19 cellular contexts compared by ENCODE assay signal in genomic region chr10:33326897-33327296, GRCh38. TPM values are rescaled to one million over a fixed set of nuclear protein-coding genes. Genes with fewer than 3 reads are reported as not detected.
DNase-seq lines count a peak whose midpoint lies in the region; ATAC-seq, FAIRE-seq and TF ChIP-seq lines count a peak whose summit lies in the region.
"Had no signal": no experiment of that assay in that cellular context is flagged by ENCODE, and none has a peak within 500 bp of the region (broad histone marks: within the 10 kb centered on the region; RNA-seq: fewer than 3 reads in every experiment).

No MANE protein-coding gene starts in this region.

- in situ Hi-C loops in HepG2 (cut with HindIII; ENCODE audit: extremely low pct_ligation_motif_present, low pct_unique_long_range_greater_than_20kb), result loop anchor here (25.0 kb wide), 1 partner anchor 1310 kb away; no protein-coding TSS in a partner anchor

- H3K4me1 ChIP-seq in A549 (peaks cover 67% of the 10 kb centered on the region), PC-3 (ENCODE audit: insufficient read depth, low read length) (peaks cover 53% of the 10 kb centered on the region), HepG2 (ENCODE audit: insufficient read depth, low read length) (peaks cover 49% of the 10 kb centered on the region), sigmoid colon (peaks cover 0 to 46% (median 21%) of the 10 kb centered on the region in 4 donors)

- H2AFZ ChIP-seq in PC-3 (ENCODE audit: low read length) (no peak overlapping the region), HepG2 (ENCODE audit: low read length) (no peak overlapping the region)

- no peaks in the 10 kb centered on the region for H3K9me2 ChIP-seq in PC-3 (replicated peaks; ENCODE audit: low read length)

- CTCF ChIA-PET in A549 (lab: Yijun Ruan, JAX) (interaction anchor here (0.6 to 2.5 kb wide), 6 partner anchors 16 to 1182 kb away, joined by 3 to 12 read pairs (median 3); no protein-coding TSS in a partner anchor), PC-3 (lab: Charles Lee) (interaction anchor here (1.4 kb wide), 1 partner anchor 134 kb away, joined by 5 read pairs; no protein-coding TSS in a partner anchor), HepG2 (lab: Yijun Ruan, JAX; ENCODE audit: low intra/inter-chr PET ratio, low total read pairs) (no interaction called here)

- 27% methylated on average over 2 of the region's 2 CpGs for WGBS in A549 (ENCODE audit: missing lambda C conversion rate)
- 12% methylated on average over 2 of the region's 2 CpGs for WGBS in HepG2 (ENCODE audit: low lambda C conversion rate)
- 65 to 89% methylated on average over 2 of the region's 2 CpGs for WGBS in sigmoid colon, 2 donors

- H3K79me2 ChIP-seq in PC-3 (ENCODE audit: low read length), result peaks cover 100% of the 10 kb centered on the region
- H3K79me2 ChIP-seq in HepG2 (ENCODE audit: insufficient read depth, low read length), result no peaks in the 10 kb centered on the region

- H3K27ac ChIP-seq in A549 (peak overlapping the region; percentile 9 to 14; a peak in 1 of 6 replicates), PC-3 (ENCODE audit: low read length) (peak overlapping the region; percentile 86), HepG2 (ENCODE audit: extremely low read length, insufficient read depth, low read length) (no peak overlapping the region), sigmoid colon (no peak overlapping the region)

- H3K27me3 ChIP-seq in PC-3 (ENCODE audit: low read length) (no peaks in the 10 kb centered on the region), HepG2 (ENCODE audit: control insufficient read depth in 1 of 2, insufficient read depth in 2 of 2, low read length in 2 of 2) (no peaks in the 10 kb centered on the region), sigmoid colon (no peaks in the 10 kb centered on the region)
- H3K27me3 ChIP-seq: MG63 had no signal

- TF ChIP-seq EP300 in A549 (IDR thresholded peaks at IDR 0.05) (no peak), HepG2 (IDR thresholded peaks at IDR 0.05; ENCODE audit: low read depth in 2 of 2, low read length in 2 of 2) (peak in 1 of 2 experiments; percentile 88; a peak in 2 of 4 replicates), HepG2 (CRISPR knock-in tag; IDR thresholded peaks at IDR 0.05; ENCODE audit: borderline replicate concordance) (no peak), sigmoid colon (IDR thresholded peaks at IDR 0.05) (no peak)

- TF ChIP-seq RAD21 in A549 (conservative IDR thresholded peaks at IDR 0.05 in 1 of 2, IDR thresholded peaks at IDR 0.05 in 1 of 2), result no peak
- TF ChIP-seq RAD21 in HepG2 (CRISPR knock-in tag; IDR thresholded peaks at IDR 0.05), result no peak

- BruUV-seq in PC-3 (replicated peaks; lab: Mats Ljungman, UMichigan) (no TSS peak), HepG2 (replicated peaks; lab: Mats Ljungman, UMichigan) (no TSS peak)

- no peak for ATAC-seq in A549
- ATAC-seq in PC-3, result no peak
- peak; percentile 49; the same call in 2 of the 3 replicates for ATAC-seq in HepG2

- intact Hi-C loops in PC-3 (cut with micrococcal nuclease) (loop anchor here (1.0 to 5.0 kb wide), 7 partner anchors 40 to 530 kb away; no protein-coding TSS in a partner anchor), HepG2 (cut with micrococcal nuclease; ENCODE audit: unreplicated experiment) (no loop called here), sigmoid colon (cut with DNase I) (no loop called here)

- TF ChIP-seq CTCF in A549 (IDR thresholded peaks at IDR 0.05), result no peak
- TF ChIP-seq CTCF in PC-3 (conservative IDR thresholded peaks at IDR 0.05; ENCODE audit: low read depth, low read length), result no peak
- no peak for TF ChIP-seq CTCF in HepG2 (CRISPR knock-in tag; IDR thresholded peaks at IDR 0.05)
- TF ChIP-seq CTCF in sigmoid colon (IDR thresholded peaks at IDR 0.05), result no peak

- no peak for DNase-seq in A549 (ENCODE audit: low read depth in 1 of 2, low spot score in 1 of 2)
- DNase-seq in PC-3, result no peak
- DNase-seq in fibroblast of gingiva (ENCODE audit: low read depth), result peak; percentile 70
- DNase-seq in HepG2 (ENCODE audit: low spot score), result no peak
- no peak for DNase-seq in stimulated activated CD4-positive, alpha-beta T cell treated with anti-CD3 and anti-CD28 coated beads, Interleukin-1b, Interleukin-23, amount 100 ng/mL, for 48 hours
- no peak for DNase-seq in sigmoid colon
- DNase-seq in HTR-8/SVneo (ENCODE audit: insufficient read length, low spot score), result no peak
- no peak for DNase-seq in stimulated activated naive CD4-positive, alpha-beta T cell treated with Interleukin-2 at 50 U/mL for 16 hours (lab: John Stamatoyannopoulos, UW)
- DNase-seq: C1 segment of cervical spinal cord, GOT3, hippocampal formation, MG63, NCI-H1417 treated with DMSO at 0.1 percent for 48 hours, NCI-H510A, retina had no signal

- peaks cover 81% of the 10 kb centered on the region for H4K20me1 ChIP-seq in PC-3 (ENCODE audit: low read length)
- H4K20me1 ChIP-seq in HepG2 (ENCODE audit: insufficient read depth, low read length), result no peaks in the 10 kb centered on the region

- POLR2A ChIA-PET in A549 (lab: Yijun Ruan, JAX) (no interaction called here), PC-3 (lab: Charles Lee; ENCODE audit: unreplicated experiment) (interaction anchor here (0.6 kb wide), 1 partner anchor 40 kb away, joined by 5 read pairs; no protein-coding TSS in a partner anchor), HepG2 (lab: Yijun Ruan, JAX) (interaction anchor here (1.2 kb wide), 1 partner anchor 131 kb away, joined by 4 read pairs; no protein-coding TSS in a partner anchor)

- H3K9me3 ChIP-seq in A549 (no peaks in the 10 kb centered on the region), PC-3 (ENCODE audit: low read length) (no peaks in the 10 kb centered on the region), HepG2 (ENCODE audit: low read length) (no peaks in the 10 kb centered on the region), sigmoid colon (no peaks in the 10 kb centered on the region)
- H3K9me3 ChIP-seq: MG63 had no signal

- TF ChIP-seq POLR2A in A549 (IDR thresholded peaks at IDR 0.05; ENCODE audit: low read length) (no peak), HepG2 (IDR thresholded peaks at IDR 0.05; ENCODE audit: insufficient read depth in 1 of 2, low read depth in 2 of 2, low read length in 2 of 2) (no peak), sigmoid colon (IDR thresholded peaks at IDR 0.05) (no peak)

- H3K4me3 ChIP-seq in A549, result no peak overlapping the region
- peak overlapping the region; percentile 69 for H3K4me3 ChIP-seq in PC-3 (ENCODE audit: low read length)
- H3K4me3 ChIP-seq in HepG2 (replicated peaks in 1 of 3; ENCODE audit: insufficient read depth in 1 of 3, low read depth in 2 of 3, low read length in 3 of 3), result no peak overlapping the region
- H3K4me3 ChIP-seq in sigmoid colon, result no peak overlapping the region
- H3K4me3 ChIP-seq: MG63 had no signal

- FAIRE-seq in A549 (lab: Jason Lieb, UNC) (no peak), HepG2 (lab: Jason Lieb, UNC) (no peak), HTR-8/SVneo (lab: Jason Lieb, UNC) (no peak)
- FAIRE-seq: colon, GM19239, RCC 7860, urothelium cell line had no signal

- peak overlapping the region; percentile 89 for H3K9ac ChIP-seq in PC-3 (ENCODE audit: low read length)
- no peak overlapping the region for H3K9ac ChIP-seq in HepG2 (ENCODE audit: insufficient read depth, low read depth, low read length)

- H3F3A ChIP-seq in PC-3 (ENCODE audit: low read length, unreplicated experiment), result peaks cover 18% of the 10 kb centered on the region

- H3K4me2 ChIP-seq in A549, result peak overlapping the region; percentile 95
- H3K4me2 ChIP-seq in PC-3 (ENCODE audit: low read length), result peak overlapping the region; percentile 78
- H3K4me2 ChIP-seq in HepG2 (ENCODE audit: low read depth, low read length), result no peak overlapping the region

- H3K36me3 ChIP-seq in PC-3 (ENCODE audit: low read depth, low read length) (peaks cover 96% of the 10 kb centered on the region), HepG2 (replicated peaks in 1 of 2; ENCODE audit: control insufficient read depth in 1 of 2, insufficient read depth in 2 of 2, low read length in 2 of 2) (peaks cover 0 to 2% of the 10 kb centered on the region in 2 experiments; a peak in 2 of 5 replicates), sigmoid colon (peaks cover 0 to 12% (median 0%) of the 10 kb centered on the region in 4 donors)
- H3K36me3 ChIP-seq: MG63 had no signal

TF ChIP-seq in A549, 52 proteins besides CTCF, POLR2A, EP300 and RAD21 (continues in another document):
- TF ChIP-seq FOSB (CRISPR knock-in tag; IDR thresholded peaks at IDR 0.05) (no peak), HEYL (CRISPR knock-in tag; IDR thresholded peaks at IDR 0.05) (no peak)

RNA-seq across cellular contexts. Expression of gene NRP1, which starts 7.6 kb away (rescaled TPM):
- 208 and 259 TPM in 2 replicates for polyA plus RNA-seq in A549 (2011; rRNA removed)
- polyA plus RNA-seq in A549 (2012; cell fraction: cytosol; rRNA removed), result 44.4 and 49.6 TPM in 2 replicates
- polyA plus RNA-seq in A549 (2012; cell fraction: nucleus; rRNA removed), result 76.6 and 106 TPM in 2 replicates
- polyA plus RNA-seq in A549 (2017; fragmentation: RNase III; extraction: RNeasy Plus Mini Kit Qiagen cat#74134 plus additional on column Dnase treatment), result 115 to 147 TPM (median 121 TPM) in 3 replicates
- 264 and 271 TPM in 2 replicates for polyA minus RNA-seq in A549 (2011; rRNA and poly(A)+ RNA removed)
- total RNA-seq in PC-3 (2014; rRNA removed), result 482 and 555 TPM in 2 replicates
- 3.7 and 5.8 TPM in 2 replicates for total RNA-seq in HepG2 (2016; rRNA removed; fragmentation: Illumina TruSeq; extraction: Trizol)
- total RNA-seq in HepG2 (2016; cell fraction: cytosol; rRNA removed; fragmentation: Illumina TruSeq; extraction: Trizol; ENCODE audit: low read depth), result 0.40 and 0.62 TPM in 2 replicates
- 2.3 and 7.2 TPM in 2 replicates for total RNA-seq in HepG2 (2016; cell fraction: insoluble cytoplasmic fraction; rRNA removed; fragmentation: Illumina TruSeq; extraction: Trizol)
- 1.4 and 1.5 TPM in 2 replicates for total RNA-seq in HepG2 (2016; cell fraction: membrane; rRNA removed; fragmentation: Illumina TruSeq; extraction: Trizol)
- 8.7 and 10.3 TPM in 2 replicates for total RNA-seq in HepG2 (2016; cell fraction: nucleus; rRNA removed; fragmentation: Illumina TruSeq; extraction: Trizol)
- polyA plus RNA-seq in HepG2 (2011; rRNA removed), result 5.3 and 5.8 TPM in 2 replicates
- polyA plus RNA-seq in HepG2 (2011; cell fraction: cytosol; rRNA removed), result 3.6 and 4.6 TPM in 2 replicates
- 7.4 and 8.5 TPM in 2 replicates for polyA plus RNA-seq in HepG2 (2011; cell fraction: nucleus; rRNA removed)
- 7.2 and 14.9 TPM in 2 replicates for polyA plus RNA-seq in HepG2 (2012)
- polyA plus RNA-seq in HepG2 (2016; cell fraction: cytosol; fragmentation: Illumina TruSeq; extraction: Trizol; ENCODE audit: low read depth), result 0.29 and 0.38 TPM in 2 replicates
- 2.2 and 2.4 TPM in 2 replicates for polyA plus RNA-seq in HepG2 (2016; cell fraction: insoluble cytoplasmic fraction; fragmentation: Illumina TruSeq; extraction: Trizol; ENCODE audit: low read depth)
- 0.31 and 0.57 TPM in 2 replicates for polyA plus RNA-seq in HepG2 (2016; cell fraction: membrane; fragmentation: Illumina TruSeq; extraction: Trizol; ENCODE audit: low read depth)
- polyA plus RNA-seq in HepG2 (2016; cell fraction: nucleus; fragmentation: Illumina TruSeq; extraction: Trizol; ENCODE audit: insufficient read depth, low read depth), result 6.3 and 7.6 TPM in 2 replicates
- 10.2 and 16.5 TPM in 2 replicates for polyA minus RNA-seq in HepG2 (2011; rRNA and poly(A)+ RNA removed; ENCODE audit: low replicate concordance)
- 12.9 and 14.9 TPM in 2 replicates for polyA minus RNA-seq in HepG2 (2011; cell fraction: cytosol; rRNA and poly(A)+ RNA removed)
- polyA minus RNA-seq in HepG2 (2011; cell fraction: nucleus; rRNA and poly(A)+ RNA removed), result 20.0 and 24.4 TPM in 2 replicates
- 10 to 100 TPM; 44.1 to 52.4 (median 46.9) TPM for total RNA-seq in sigmoid colon
- polyA plus RNA-seq in sigmoid colon, result 10 to 100 TPM in 2 of 3 donors, 1 to 10 TPM in 1; 3.6 to 24.0 (median 18.3) TPM

Comparison
In these comparisons a context has a peak if more than half of its experiments do, and no peak if none do; other contexts are left out.
1. H3K27ac ChIP-seq: peak in A549 (2 of 2) and PC-3 (single experiment); none in HepG2 (single experiment) and sigmoid colon (0 of 4).
2. Of the 38 proteins assayed by ChIP-seq in both HepG2 and A549: peak only in HepG2: CEBPB and MAFK; only in A549: none; in both: none; in neither: 35; mixed calls (peak in some experiments, not most) for 1.